Comparison of ENCODE assay signal across 9 cellular contexts in genomic region chr2:8252997-8253694, GRCh38.
DNase-seq lines count a peak whose midpoint lies in the region; ATAC-seq and TF ChIP-seq lines count a peak whose summit lies in the region.
"Had no signal": no experiment of that assay in that cellular context is flagged by ENCODE, and none has a peak within 500 bp of the region (broad histone marks: within the 10 kb centered on the region; RNA-seq: fewer than 3 reads in every experiment).

No MANE protein-coding gene starts in this region.

- WGBS in right lobe of liver (ENCODE audit: insufficient coverage, low coverage, low lambda C conversion rate, missing lambda C conversion rate) = 95% methylated on average over 5 of the region's 10 CpGs

- no peak overlapping the region for H3K4me3 ChIP-seq in right lobe of liver
- H3K4me3 ChIP-seq: A549 had no signal

- H3K4me1 ChIP-seq in right lobe of liver = peaks cover 0 to 8% (median 3%) of the 10 kb centered on the region in 4 donors
- H3K4me1 ChIP-seq: A549 had no signal

- H3K9me3 ChIP-seq in right lobe of liver = no peaks in the 10 kb centered on the region

- H3K27me3 ChIP-seq in right lobe of liver = no peaks in the 10 kb centered on the region

- DNase-seq in NCI-H1436 (lab: John Stamatoyannopoulos, UW) (peak; percentile 57), NCI-H1436 treated with DMSO at 0.1 percent for 48 hours (lab: John Stamatoyannopoulos, UW) (no peak), NCI-H2171 treated with DMSO at 0.1 percent for 48 hours (lab: John Stamatoyannopoulos, UW) (peak; percentile 96), retina (peak; percentile 42), right lobe of liver (no peak), hepatic stellate cell (ENCODE audit: low spot score) (no peak), kidney tubule cell (ENCODE audit: low spot score) (no peak)

- TF ChIP-seq POLR2A in right lobe of liver (IDR thresholded peaks at IDR 0.05) = no peak

- intact Hi-C loops in right lobe of liver (cut with DNase I) = no loop called here

- no peak for TF ChIP-seq CTCF in right lobe of liver (IDR thresholded peaks at IDR 0.05)

- no peaks in the 10 kb centered on the region for H3K36me3 ChIP-seq in right lobe of liver

- ATAC-seq in HG03039 (IDR thresholded peaks at IDR 0.05; ENCODE audit: unreplicated experiment) = peak; percentile 70
- no peak for ATAC-seq in right lobe of liver
- ATAC-seq: A549 had no signal

- no peak overlapping the region for H3K27ac ChIP-seq in right lobe of liver
- H3K27ac ChIP-seq: A549 had no signal

Comparison
In these comparisons a context has a peak if more than half of its experiments do, and no peak if none do; other contexts are left out.
1. DNase-seq: peak in NCI-H1436 (single experiment), NCI-H2171 treated with DMSO at 0.1 percent for 48 hours (single experiment) and retina (single experiment); none in NCI-H1436 treated with DMSO at 0.1 percent for 48 hours (single experiment), right lobe of liver (0 of 3), hepatic stellate cell (single experiment) and kidney tubule cell (single experiment).